27 cellular contexts compared by ENCODE assay signal in the genomic region with DNA sequence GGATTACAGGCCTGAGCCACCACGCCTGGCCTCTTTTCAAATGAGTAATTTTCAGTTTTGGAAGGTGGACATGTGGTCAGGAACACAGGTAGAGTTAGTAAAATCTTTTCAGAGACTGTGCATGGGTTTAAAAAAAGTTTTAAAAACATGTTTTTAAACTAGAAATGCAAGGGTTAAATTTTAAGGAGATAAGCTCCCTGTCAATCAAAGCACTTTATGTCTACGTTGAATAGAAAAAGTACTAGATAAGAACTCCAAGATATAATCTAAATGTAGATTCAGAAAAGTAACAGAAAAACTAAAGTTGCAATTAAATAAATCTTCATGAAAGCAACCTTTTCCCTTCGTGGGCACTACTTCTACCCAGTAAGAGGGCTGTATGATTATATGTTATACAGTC.
"Had no signal": no experiment of that assay in that cellular context is flagged by ENCODE, and none has a peak within 500 bp of the region (broad histone marks: within the 10 kb centered on the region; RNA-seq: fewer than 3 reads in every experiment).

No MANE protein-coding gene starts in this region.

- DNase-seq: stimulated activated CD4-positive, alpha-beta T cell treated with anti-CD3 and anti-CD28 coated beads, Interleukin-2, amount 100 ng/mL, for 48 hours; stimulated activated CD4-positive, alpha-beta T cell treated with anti-CD3 and anti-CD28 coated beads, Interleukin-4, amount 100 ng/mL, for 1 hour; stimulated activated CD4-positive, alpha-beta T cell treated with anti-CD3 and anti-CD28 coated beads, Interleukin-4, amount 100 ng/mL, for 24 hours; stimulated activated CD4-positive, alpha-beta T cell treated with anti-CD3 and anti-CD28 coated beads, Interleukin-4, amount 100 ng/mL, for 4 hours; stimulated activated CD8-positive, alpha-beta memory T cell treated with anti-CD3 and anti-CD28 coated beads, Interleukin-4, amount 100 ng/mL, for 48 hours; stimulated activated naive B cell treated with anti-CD40 and anti-IgM and Interleukin-4, amounts not matched to agents 10 μg/mL and 1 μg/mL and 100 μg/mL, for 72 hours; stimulated activated naive CD4-positive, alpha-beta T cell; stimulated activated naive CD4-positive, alpha-beta T cell treated with Interleukin-2 at 50 U/mL for 16 hours; stimulated activated naive CD8-positive, alpha-beta T cell treated with anti-CD3 and anti-CD28 coated beads, Interleukin-15, amount 100 ng/mL, for 72 hours; stimulated activated naive CD8-positive, alpha-beta T cell treated with anti-CD3 and anti-CD28 coated beads, Interleukin-15, Interleukin-2, amounts not matched to agents 100 U/mL and 50 U/mL, for 24 hours; stomach; substantia nigra; testis; thyroid gland; tibial artery; transverse colon; trophoblast cell; upper lobe of right lung; uterus had no signal

- ATAC-seq: stimulated activated effector memory CD8-positive, alpha-beta T cell treated with anti-CD3 and anti-CD28 coated beads, Interleukin-12 subunit alpha, Interleukin-12 subunit beta, amount 100 ng/mL, for 72 hours; stimulated activated memory B cell treated with anti-CD40 and anti-IgM and Interleukin-4, amounts not matched to agents 10 μg/mL and 1 μg/mL and 100 μg/mL, for 72 hours; stimulated activated naive B cell treated with anti-CD40 and anti-IgM and Interleukin-4, amounts not matched to agents 10 μg/mL and 1 μg/mL and 100 μg/mL, for 72 hours; stimulated activated naive CD8-positive, alpha-beta T cell treated with anti-CD3 and anti-CD28 coated beads, Interleukin-15, amount 100 ng/mL, for 72 hours; stimulated activated naive CD8-positive, alpha-beta T cell treated with anti-CD3 and anti-CD28 coated beads, Interleukin-15, Interleukin-2, amounts not matched to agents 100 U/mL and 50 U/mL, for 24 hours; upper lobe of right lung had no signal

- H3K4me1 ChIP-seq: stomach, suprapubic skin, testis, thyroid gland, tibial artery, tibial nerve, transverse colon, upper lobe of left lung, upper lobe of right lung, uterus, vagina had no signal

- H3K27ac ChIP-seq: stomach, suprapubic skin, testis, thoracic aorta, thyroid gland, tibial artery, tibial nerve, transverse colon, upper lobe of left lung, upper lobe of right lung, uterus, vagina had no signal

- H3K9me3 ChIP-seq: stomach, suprapubic skin, testis, thoracic aorta, thyroid gland, tibial artery, tibial nerve, transverse colon, upper lobe of left lung, upper lobe of right lung, uterus, vagina had no signal

- H3K36me3 ChIP-seq: uterus had no signal

- H3K27me3 ChIP-seq: stomach, suprapubic skin, testis, thyroid gland, tibial artery, tibial nerve, transverse colon, upper lobe of left lung, upper lobe of right lung, uterus, vagina had no signal

- H3K4me3 ChIP-seq: stomach, suprapubic skin, testis, thoracic aorta, thyroid gland, tibial artery, tibial nerve, transverse colon, upper lobe of left lung, upper lobe of right lung, uterus, vagina had no signal

- FAIRE-seq: urothelium cell line had no signal
